ENCODE assay signal across 8 cellular contexts in genomic region chr19:2235026-2235395, GRCh38. TPM values are rescaled to one million over a fixed set of nuclear protein-coding genes. Genes with fewer than 3 reads are reported as not detected.
DNase-seq lines count a peak whose midpoint lies in the region; ATAC-seq and TF ChIP-seq lines count a peak whose summit lies in the region.

No MANE protein-coding gene starts in this region.

- H3K9me3 ChIP-seq in H9 (ENCODE audit: control insufficient read depth, low read depth, low read length) = no peaks in the 10 kb centered on the region
- H3K9me3 ChIP-seq in hepatocyte (ENCODE audit: low read depth) = no peaks in the 10 kb centered on the region
- no peaks in the 10 kb centered on the region for H3K9me3 ChIP-seq in skeletal muscle tissue (ENCODE audit: control insufficient read depth in 3 of 3, low read length in 3 of 3)

- H3K4me1 ChIP-seq in H9 (ENCODE audit: insufficient read depth, low read length) (peaks cover 4% of the 10 kb centered on the region; the same call in 1 of the 2 replicates), hepatocyte (ENCODE audit: insufficient read depth) (peaks cover 35% of the 10 kb centered on the region), skeletal muscle tissue (ENCODE audit: control insufficient read depth in 3 of 3, insufficient read depth in 3 of 3, low read length in 3 of 3) (peaks cover 58 to 72% (median 59%) of the 10 kb centered on the region in 3 donors)

- H3K4me2 ChIP-seq in H9 (ENCODE audit: insufficient read depth, insufficient read length, low read length) (peak overlapping the region; percentile 55), hepatocyte (peak overlapping the region; percentile 84)

- H3K9ac ChIP-seq in H9 (ENCODE audit: extremely low read depth, insufficient read length, low read length) (peak overlapping the region; percentile 72), skeletal muscle tissue (ENCODE audit: low read depth in 1 of 3, low read length in 3 of 3) (peak overlapping the region; percentile 37 to 97 (median 97))

- H3K4ac ChIP-seq in H9 (ENCODE audit: low read depth, low read length) = no peak overlapping the region

- H3K4me3 Mint-ChIP-seq in H9 = peak overlapping the region; percentile 96 to 97

- no peak overlapping the region for H3K14ac ChIP-seq in H9 (ENCODE audit: insufficient read depth, low read length)

- peaks cover 27 to 36% of the 10 kb centered on the region in 2 experiments for H3K4me1 Mint-ChIP-seq in H9

- peak overlapping the region; percentile 86 for H3K4me3 ChIP-seq in WI38 (ENCODE audit: low read depth, low read length)
- peak overlapping the region; percentile 82 for H3K4me3 ChIP-seq in hepatocyte
- H3K4me3 ChIP-seq in skeletal muscle tissue (ENCODE audit: low read length in 3 of 3) = peak overlapping the region; percentile 78 to 96 (median 93)

- H3K79me2 ChIP-seq in H9 (ENCODE audit: insufficient read depth, low read length) (peaks cover 29% of the 10 kb centered on the region), hepatocyte (peaks cover 72% of the 10 kb centered on the region)

- no peak overlapping the region for H4K91ac ChIP-seq in H9 (ENCODE audit: insufficient read length, low read depth, low read length)

- H2AFZ ChIP-seq in H9 (ENCODE audit: low read length) (no peak overlapping the region), hepatocyte (no peak overlapping the region)

- H3T11ph ChIP-seq in H9 (ENCODE audit: low read length) = no peak overlapping the region

- no peak overlapping the region for H3K56ac ChIP-seq in H9 (ENCODE audit: insufficient read length, low read depth, low read length)

- no peaks in the 10 kb centered on the region for H3K9me2 ChIP-seq in hepatocyte (replicated peaks; ENCODE audit: insufficient read depth)

- H3K27me3 ChIP-seq in H9 (ENCODE audit: insufficient read depth, low read length) (no peaks in the 10 kb centered on the region), hepatocyte (no peaks in the 10 kb centered on the region), skeletal muscle tissue (ENCODE audit: control insufficient read depth in 3 of 3, insufficient read depth in 3 of 3, low read length in 3 of 3) (no peaks in the 10 kb centered on the region)

- H4K20me1 ChIP-seq in H9 (ENCODE audit: control insufficient read depth, insufficient read depth, insufficient read length) = no peaks in the 10 kb centered on the region
- H4K20me1 ChIP-seq in hepatocyte (ENCODE audit: insufficient read depth, poor library complexity, severe bottlenecking) = peaks cover 20% of the 10 kb centered on the region

- no peak overlapping the region for H2BK15ac ChIP-seq in H9 (ENCODE audit: low read depth, low read length)

- no peak overlapping the region for H2AK5ac ChIP-seq in H9 (ENCODE audit: insufficient read length, low read length)

- H3K36me3 Mint-ChIP-seq in H9 (ENCODE audit: insufficient read depth in 1 of 3, low read depth in 3 of 3) = peaks cover 14 to 50% (median 42%) of the 10 kb centered on the region in 3 experiments

- no peaks in the 10 kb centered on the region for H3K79me1 ChIP-seq in H9 (ENCODE audit: insufficient read depth, low read depth, low read length, poor library complexity, severe bottlenecking)

- H3K36me3 ChIP-seq in hepatocyte (replicated peaks; ENCODE audit: insufficient read depth, low read depth) (no peaks in the 10 kb centered on the region), skeletal muscle tissue (ENCODE audit: control insufficient read depth in 3 of 3, insufficient read depth in 3 of 3, low read length in 3 of 3) (peaks cover 20 to 25% (median 20%) of the 10 kb centered on the region in 3 donors)

- H3K27ac Mint-ChIP-seq in H9 = peak overlapping the region in 2 of 3 experiments; percentile 96; a peak in 4 of 7 replicates

- DNase-seq in H9 (no peak), hepatocyte (ENCODE audit: low spot score) (no peak), GM10266 (ENCODE audit: extremely low spot score) (no peak), DMS114 treated with DMSO at 0.1 percent for 48 hours (lab: John Stamatoyannopoulos, UW; ENCODE audit: unreplicated experiment) (no peak)

- peaks cover 9% of the 10 kb centered on the region for H3K23me2 ChIP-seq in H9 (ENCODE audit: insufficient read length, low read depth, low read length, poor library complexity, severe bottlenecking)

- H4K5ac ChIP-seq in H9 (ENCODE audit: insufficient read length, low read depth, low read length) = no peak overlapping the region

- H2BK5ac ChIP-seq in H9 (ENCODE audit: insufficient read length, low read length) = no peak overlapping the region

- H4K8ac ChIP-seq in H9 (replicated peaks; ENCODE audit: insufficient read length, low read depth, low read length) = no peak overlapping the region

- no peak overlapping the region for H3K18ac ChIP-seq in H9 (ENCODE audit: insufficient read length, low read depth, low read length)

- H3K27ac ChIP-seq in H9 (ENCODE audit: insufficient read length, low read depth, low read length) = no peak overlapping the region
- peak overlapping the region; percentile 97 for H3K27ac ChIP-seq in hepatocyte
- peak overlapping the region; percentile 96 for H3K27ac ChIP-seq in skeletal muscle tissue (ENCODE audit: low read depth, low read length)

- no peak for TF ChIP-seq CTCF in H9 (conservative IDR thresholded peaks at IDR 0.05)
- no peak for TF ChIP-seq CTCF in WI38 (IDR thresholded peaks at IDR 0.05; ENCODE audit: low read depth, low read length)
- TF ChIP-seq CTCF in hepatocyte (IDR thresholded peaks at IDR 0.05; ENCODE audit: poor library complexity) = no peak
- no peak for TF ChIP-seq CTCF in GM10266 (IDR thresholded peaks at IDR 0.05; ENCODE audit: control insufficient read depth, insufficient read depth, low read depth, missing control alignments)

- no CpG with 5 or more reads among the region's 6 CpGs for WGBS in H9 (ENCODE audit: extremely low coverage, insufficient read length, low lambda C conversion rate)
- 38% methylated on average over 6 of the region's 6 CpGs for WGBS in hepatocyte (ENCODE audit: low lambda C conversion rate, missing lambda C conversion rate)

- no peak for ATAC-seq in HG03135 (IDR thresholded peaks at IDR 0.05; ENCODE audit: unreplicated experiment)
- ATAC-seq in HG03469 (IDR thresholded peaks at IDR 0.05; ENCODE audit: unreplicated experiment) = no peak

- no peak overlapping the region for H2BK120ac ChIP-seq in H9 (ENCODE audit: low read depth, low read length, poor library complexity, severe bottlenecking)

- H2BK12ac ChIP-seq in H9 (ENCODE audit: insufficient read length, low read depth, low read length) = no peak overlapping the region

- no peak overlapping the region for H2BK20ac ChIP-seq in H9 (ENCODE audit: low read depth, low read length, poor library complexity, severe bottlenecking)

- H3K23ac ChIP-seq in H9 (ENCODE audit: insufficient read length, low read depth, low read length) = no peak overlapping the region

- no peaks in the 10 kb centered on the region; the same call in 1 of the 2 replicates for H3K27me3 Mint-ChIP-seq in H9 (ENCODE audit: low read depth)

- peaks cover 0 to 3% of the 10 kb centered on the region in 2 experiments; a peak in 1 of 5 replicates for H3K9me3 Mint-ChIP-seq in H9

RNA-seq across cellular contexts. Expression of gene PLEKHJ1, which starts 1.1 kb away (rescaled TPM):
- 139 and 148 TPM in 2 replicates for total RNA-seq in H9 (2021)
- 142 and 165 TPM in 2 replicates for total RNA-seq in hepatocyte
- polyA plus RNA-seq in hepatocyte = 190 and 207 TPM in 2 replicates
- total RNA-seq in skeletal muscle tissue = 63.2 TPM

RNA-seq across cellular contexts. Expression of gene SF3A2, which starts 1.6 kb away (rescaled TPM):
- total RNA-seq in H9 (2021) (166 and 167 TPM in 2 replicates), hepatocyte (17.9 and 21.2 TPM in 2 replicates), skeletal muscle tissue (37.6 TPM)
- 75.3 and 81.1 TPM in 2 replicates for polyA plus RNA-seq in hepatocyte

RNA-seq across cellular contexts. Expression of gene AMH, which starts 14.1 kb away (rescaled TPM):
- total RNA-seq in H9 (2021) (70.2 and 70.7 TPM in 2 replicates), hepatocyte (3.9 and 8.2 TPM in 2 replicates), skeletal muscle tissue (0.52 TPM)
- polyA plus RNA-seq in hepatocyte = 20.9 and 22.3 TPM in 2 replicates

RNA-seq across cellular contexts. Expression of gene JSRP1, which starts 21.2 kb away (rescaled TPM):
- total RNA-seq in H9 (2021) (0.90 and 1.1 TPM in 2 replicates), hepatocyte (0.30 TPM in 1 of 2 replicates, not detected in the other), skeletal muscle tissue (79.3 TPM)
- polyA plus RNA-seq in hepatocyte = 0.91 and 0.93 TPM in 2 replicates

RNA-seq across cellular contexts. Expression of gene PEAK3, which starts 47.0 kb away (rescaled TPM):
- total RNA-seq in H9 (2021) (not detected in 2 replicates), hepatocyte (not detected in 2 replicates), skeletal muscle tissue (not detected)
- polyA plus RNA-seq in hepatocyte = 0.15 and 0.57 TPM in 2 replicates
